Comparison of ENCODE assay signal across 8 cellular contexts in genomic region chr5:138466900-138467710, GRCh38. TPM values are rescaled to one million over a fixed set of nuclear protein-coding genes. Genes with fewer than 3 reads are reported as not detected.
A peak's percentile ranks its signal among the peaks of the same experiment; 100 is the strongest.
DNase-seq lines count a peak whose midpoint lies in the region; ATAC-seq and TF ChIP-seq lines count a peak whose summit lies in the region.

No MANE protein-coding gene starts in this region.

- intact Hi-C loops in sigmoid colon (cut with DNase I) = no loop called here

- POLR2A ChIA-PET in activated CD4-positive, alpha-beta memory T cell treated with anti-CD3 and anti-CD28 coated beads, Interleukin-2, amount 10 ng/mL, durations not matched to agents 7 days and 5 days (lab: Charles Lee) = interaction anchor here (0.8 to 3.9 kb wide), 3 partner anchors 76 to 288 kb away, joined by 3 to 57 read pairs (median 17); partner anchors contain the start of genes BRD8, ETF1, HSPA9 and KIF20A

- TF ChIP-seq CTCF in GM12865 (IDR thresholded peaks at IDR 0.05; ENCODE audit: insufficient read depth, low read depth, low read length, missing control alignments) (no peak), glutamatergic neuron (IDR thresholded peaks at IDR 0.05; ENCODE audit: partially characterized antibody, unreplicated experiment) (no peak), sigmoid colon (IDR thresholded peaks at IDR 0.05) (no peak), GM10266 (IDR thresholded peaks at IDR 0.05; ENCODE audit: control insufficient read depth, insufficient read depth, low read depth, missing control alignments) (no peak)

- peaks cover 13% of the 10 kb centered on the region for H3K36me3 Mint-ChIP-seq in activated CD4-positive, alpha-beta memory T cell treated with anti-CD3 and anti-CD28 coated beads, Interleukin-2, amount 10 ng/mL, durations not matched to agents 7 days and 5 days (ENCODE audit: low read depth)
- peaks cover 5% of the 10 kb centered on the region for H3K36me3 Mint-ChIP-seq in glutamatergic neuron (ENCODE audit: unreplicated experiment)

- H3K9me3 ChIP-seq in sigmoid colon = no peaks in the 10 kb centered on the region

- DNase-seq in GM12865 (ENCODE audit: low read depth) (peak; percentile 9), glutamatergic neuron (no peak), sigmoid colon (no peak), NCI-H82 (lab: John Stamatoyannopoulos, UW) (no peak), GM10266 (ENCODE audit: extremely low spot score) (no peak), G401 (ENCODE audit: low spot score) (no peak)
- peak; percentile 41 for DNase-seq in activated CD4-positive, alpha-beta memory T cell treated with anti-CD3 and anti-CD28 coated beads, Interleukin-2, amount 10 ng/mL, durations not matched to agents 7 days and 5 days

- H3K4me3 ChIP-seq in GM12865 (ENCODE audit: low read depth, low read length) = no peak overlapping the region
- peak overlapping the region; percentile 62 to 86 (median 76) for H3K4me3 ChIP-seq in sigmoid colon

- H3K9me3 Mint-ChIP-seq in activated CD4-positive, alpha-beta memory T cell treated with anti-CD3 and anti-CD28 coated beads, Interleukin-2, amount 10 ng/mL, durations not matched to agents 7 days and 5 days = no peaks in the 10 kb centered on the region
- H3K9me3 Mint-ChIP-seq in glutamatergic neuron (ENCODE audit: unreplicated experiment) = peaks cover 5% of the 10 kb centered on the region

- no peak for ATAC-seq in HG02981 (IDR thresholded peaks at IDR 0.05; ENCODE audit: unreplicated experiment)

- H3K4me1 ChIP-seq in sigmoid colon = peaks cover 0 to 32% (median 23%) of the 10 kb centered on the region in 4 donors

- CTCF ChIA-PET in activated CD4-positive, alpha-beta memory T cell treated with anti-CD3 and anti-CD28 coated beads, Interleukin-2, amount 10 ng/mL, durations not matched to agents 7 days and 5 days (lab: Charles Lee) = interaction anchor here (1.2 to 6.2 kb wide), 4 partner anchors 9 to 116 kb away, joined by 3 to 46 read pairs (median 10); partner anchors contain the start of gene KDM3B

- H3K27me3 Mint-ChIP-seq in activated CD4-positive, alpha-beta memory T cell treated with anti-CD3 and anti-CD28 coated beads, Interleukin-2, amount 10 ng/mL, durations not matched to agents 7 days and 5 days = peaks cover 22% of the 10 kb centered on the region
- peaks cover 15% of the 10 kb centered on the region for H3K27me3 Mint-ChIP-seq in glutamatergic neuron (ENCODE audit: unreplicated experiment)

- 94 to 95% methylated on average over 45 of the region's 45 CpGs for whole genome bisulfite sequencing in sigmoid colon, 2 donors

- H3K4me3 Mint-ChIP-seq in activated CD4-positive, alpha-beta memory T cell treated with anti-CD3 and anti-CD28 coated beads, Interleukin-2, amount 10 ng/mL, durations not matched to agents 7 days and 5 days = peak overlapping the region; percentile 83
- peak overlapping the region; percentile 79 for H3K4me3 Mint-ChIP-seq in glutamatergic neuron (ENCODE audit: unreplicated experiment)

- in situ Hi-C loops in G401 (cut with HindIII; ENCODE audit: low sequenced_read_pairs) = no loop called here

- peaks cover 20% of the 10 kb centered on the region for H3K4me1 Mint-ChIP-seq in activated CD4-positive, alpha-beta memory T cell treated with anti-CD3 and anti-CD28 coated beads, Interleukin-2, amount 10 ng/mL, durations not matched to agents 7 days and 5 days
- no peaks in the 10 kb centered on the region for H3K4me1 Mint-ChIP-seq in glutamatergic neuron (ENCODE audit: low read depth, unreplicated experiment)

- H3K27me3 ChIP-seq in sigmoid colon = no peaks in the 10 kb centered on the region

- peak overlapping the region in 3 of 4 donors; percentile 96 to 99 (median 97) for H3K27ac ChIP-seq in sigmoid colon

- no peaks in the 10 kb centered on the region for H3K36me3 ChIP-seq in sigmoid colon

- no peak for TF ChIP-seq POLR2A in sigmoid colon (IDR thresholded peaks at IDR 0.05)

- H3K27ac Mint-ChIP-seq in activated CD4-positive, alpha-beta memory T cell treated with anti-CD3 and anti-CD28 coated beads, Interleukin-2, amount 10 ng/mL, durations not matched to agents 7 days and 5 days = no peak overlapping the region
- H3K27ac Mint-ChIP-seq in glutamatergic neuron (ENCODE audit: unreplicated experiment) = peak overlapping the region; percentile 11

- TF ChIP-seq EP300 in sigmoid colon (IDR thresholded peaks at IDR 0.05) = no peak

RNA-seq across cellular contexts. Expression of gene EGR1, which starts 1.8 kb away (rescaled TPM):
- total RNA-seq in activated CD4-positive, alpha-beta memory T cell treated with anti-CD3 and anti-CD28 coated beads, Interleukin-2, amount 10 ng/mL, durations not matched to agents 7 days and 5 days = 10 to 100 TPM; 21.0 to 21.6 TPM
- 1.3 TPM for total RNA-seq in glutamatergic neuron (ENCODE audit: unreplicated experiment)
- 100 to 1,000 TPM in 1 of 4 donors, 10 to 100 TPM in 3; 18.5 to 146 (median 62.0) TPM for total RNA-seq in sigmoid colon
- 10 to 100 TPM; 17.6 to 85.0 (median 69.1) TPM for polyA plus RNA-seq in sigmoid colon
- 0.62 and 4.0 TPM in 2 replicates for total RNA-seq in G401 (2014; rRNA removed; shearing (Covaris generic))

RNA-seq across cellular contexts. Expression of gene REEP2, which starts 28.2 kb away (rescaled TPM):
- total RNA-seq in activated CD4-positive, alpha-beta memory T cell treated with anti-CD3 and anti-CD28 coated beads, Interleukin-2, amount 10 ng/mL, durations not matched to agents 7 days and 5 days = 1 to 10 TPM in 1 of 2 experiments, under 1 TPM in 1; 0.76 to 1.1 TPM
- total RNA-seq in glutamatergic neuron (ENCODE audit: unreplicated experiment) = 232 TPM
- total RNA-seq in sigmoid colon = 10 to 100 TPM in 3 of 4 donors, 1 to 10 TPM in 1; 7.7 to 24.6 (median 14.8) TPM
- 1 to 10 TPM in 2 of 3 donors, under 1 TPM in 1; 0.92 to 4.8 (median 3.7) TPM for polyA plus RNA-seq in sigmoid colon
- total RNA-seq in G401 (2014; rRNA removed; shearing (Covaris generic)) = 23.9 and 35.9 TPM in 2 replicates

Comparison
In these comparisons a context has a peak if more than half of its experiments do, and no peak if none do; other contexts are left out.
1. DNase-seq: peak in GM12865 (single experiment) and activated CD4-positive, alpha-beta memory T cell treated with anti-CD3 and anti-CD28 coated beads, Interleukin-2, amount 10 ng/mL, durations not matched to agents 7 days and 5 days (single experiment); none in glutamatergic neuron (single experiment), sigmoid colon (single experiment), NCI-H82 (single experiment), GM10266 (single experiment) and G401 (single experiment).
2. RNA of gene REEP2, which starts 28.2 kb away (total RNA-seq): 232 TPM in glutamatergic neuron (single experiment), 23.9 to 35.9 TPM in G401 and 7.7 to 24.6 TPM in sigmoid colon; 0.76 to 1.1 TPM in activated CD4-positive, alpha-beta memory T cell treated with anti-CD3 and anti-CD28 coated beads, Interleukin-2, amount 10 ng/mL, durations not matched to agents 7 days and 5 days; every median in the first group is over 4 times any median in the second.